14 cellular contexts compared by ENCODE assay signal in the genomic region with DNA sequence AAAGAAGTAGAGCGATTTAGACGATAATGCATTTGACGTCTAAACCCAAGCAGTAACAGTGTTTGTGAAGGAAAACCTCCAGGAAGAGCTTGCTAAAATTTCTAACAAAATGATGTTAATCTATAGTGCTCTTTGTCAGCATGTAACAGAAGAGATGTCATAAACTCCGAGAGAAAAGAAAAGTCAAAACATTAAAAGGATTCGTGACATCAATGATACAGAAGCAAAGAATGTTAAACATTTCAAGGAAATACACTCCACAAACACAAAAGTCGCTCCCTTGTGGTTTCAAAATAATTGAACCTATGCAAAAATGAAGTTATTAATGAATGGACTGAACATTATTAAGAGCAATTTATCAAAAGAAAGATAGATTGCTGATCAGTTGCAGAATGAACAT. TPM values are rescaled to one million over a fixed set of nuclear protein-coding genes. Genes with fewer than 3 reads are reported as not detected.
"Had no signal": no experiment of that assay in that cellular context is flagged by ENCODE, and none has a peak within 500 bp of the region (broad histone marks: within the 10 kb centered on the region; RNA-seq: fewer than 3 reads in every experiment).

No MANE protein-coding gene starts in this region.

- H3K4me3 ChIP-seq: psoas muscle, right lobe of liver had no signal

- FAIRE-seq: islet of Langerhans had no signal

- H3K27me3 ChIP-seq: right lobe of liver had no signal

- H3K36me3 ChIP-seq: right lobe of liver had no signal

- H3K27ac ChIP-seq: psoas muscle, right lobe of liver had no signal

- DNase-seq: activated CD4-positive, alpha-beta T cell treated with anti-CD3 and anti-CD28 coated beads, Interleukin-2, amount 10 ng/mL, durations not matched to agents 24 days and 14 days; activated naive CD4-positive, alpha-beta T cell treated with Interleukin-2 at 50 U/mL for 16 hours; activated naive CD8-positive, alpha-beta T cell treated with anti-CD3 and anti-CD28 coated beads, Interleukin-2, amount 50 U/mL, for 24 hours; central memory CD4-positive, alpha-beta T cell; erythroblast; mammary epithelial cell; natural killer cell; nucleus accumbens; psoas muscle; right lobe of liver; stimulated activated CD4-positive, alpha-beta T cell treated with anti-CD3 and anti-CD28 coated beads, Interleukin-12 subunit alpha, Interleukin-12 subunit beta, amount 100 ng/mL, for 4 hours; stimulated activated naive CD4-positive, alpha-beta T cell treated with Interleukin-2 at 50 U/mL for 16 hours had no signal

- H3K9me3 ChIP-seq: psoas muscle, right lobe of liver had no signal

RNA-seq across cellular contexts. Expression of gene AADAC, which starts 27.9 kb away (rescaled TPM):
- total RNA-seq: activated CD4-positive, alpha-beta T cell treated with anti-CD3 and anti-CD28 coated beads, Interleukin-2, amount 10 ng/mL, durations not matched to agents 24 days and 14 days; activated T-helper 1 cell treated with anti-CD3 and anti-CD28 coated beads, Interleukin-12 subunit alpha, Interleukin-12 subunit beta, Interleukin-2, Interleukin-4 antibody, amounts not matched to agents 30 ng/mL and 10 ng/mL and 1 ng/mL, durations not matched to agents 14 hours and 24 hours and 36 hours; mammary epithelial cell; natural killer cell had no signal
- polyA plus RNA-seq: mammary epithelial cell had no signal

RNA-seq across cellular contexts. Expression of gene SUCNR1, which starts 31.6 kb away (rescaled TPM):
- total RNA-seq: activated CD4-positive, alpha-beta T cell treated with anti-CD3 and anti-CD28 coated beads, Interleukin-2, amount 10 ng/mL, durations not matched to agents 24 days and 14 days; activated T-helper 1 cell treated with anti-CD3 and anti-CD28 coated beads, Interleukin-12 subunit alpha, Interleukin-12 subunit beta, Interleukin-2, Interleukin-4 antibody, amounts not matched to agents 30 ng/mL and 10 ng/mL and 1 ng/mL, durations not matched to agents 14 hours and 24 hours and 36 hours; mammary epithelial cell had no signal
- polyA plus RNA-seq: mammary epithelial cell had no signal
